ENCODE assay signal across 22 cellular contexts in the genomic region with DNA sequence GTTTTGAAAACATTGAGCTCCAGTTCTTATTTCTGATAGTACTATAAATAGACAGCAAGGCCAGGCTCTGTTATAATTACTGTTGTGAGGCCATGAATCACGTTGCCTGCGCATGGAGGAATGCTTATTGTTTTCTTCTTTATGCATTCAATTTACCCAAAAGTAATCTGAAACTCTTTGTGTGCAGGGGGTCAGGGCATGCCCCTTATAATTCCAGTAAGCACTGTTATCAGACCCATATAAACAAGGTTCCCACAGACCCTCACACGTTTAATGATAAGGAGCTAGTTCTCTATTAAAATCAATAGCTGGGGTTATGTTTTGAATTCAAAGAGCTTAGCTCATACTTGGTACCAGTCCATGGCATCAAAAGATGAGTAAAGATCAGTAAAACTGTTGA.
"Had no signal": no experiment of that assay in that cellular context is flagged by ENCODE, and none has a peak within 500 bp of the region (broad histone marks: within the 10 kb centered on the region; RNA-seq: fewer than 3 reads in every experiment).

No MANE protein-coding gene starts in this region.

- DNase-seq: activated CD4-positive, alpha-beta memory T cell treated with anti-CD3 and anti-CD28 coated beads, Interleukin-2, amount 10 ng/mL, durations not matched to agents 7 days and 5 days; activated CD4-positive, alpha-beta T cell treated with anti-CD3 and anti-CD28 coated beads for 36 hours; activated CD4-positive, alpha-beta T cell treated with anti-CD3 and anti-CD28 coated beads, Interleukin-2, amount 50 U/mL, for 1 hour; activated gamma-delta T cell; activated naive CD4-positive, alpha-beta T cell treated with anti-CD3 and anti-CD28 coated beads for 36 hours; activated T-cell treated with anti-CD3 and anti-CD28 coated beads for 4 hours; activated T-cell treated with anti-CD3 and anti-CD28 coated beads, Interleukin-2, amount 50 U/mL, for 48 hours; MM.1S; NCI-H1105 treated with DMSO at 0.1 percent for 48 hours; NCI-H1436 treated with DMSO at 0.1 percent for 48 hours; NCI-H187; NCI-H2081; NCI-H510A treated with DMSO at 0.1 percent for 48 hours; NCI-H69; Peyer's patch; Right ventricle myocardium superior; SJCRH30; SK-N-SH; T-helper 1 cell; WERI-Rb-1 had no signal

- H3K9me3 ChIP-seq: SJCRH30, SK-N-SH had no signal

- H3K36me3 ChIP-seq: Peyer's patch, SJCRH30, WERI-Rb-1 had no signal

- H3K4me3 ChIP-seq: Peyer's patch, SJCRH30 had no signal

- H3K27ac ChIP-seq: KMS-11, Peyer's patch, RWPE1, SJCRH30, WERI-Rb-1 had no signal

- H3K9ac ChIP-seq: KMS-11, SK-N-SH had no signal

- H3K27me3 ChIP-seq: Peyer's patch, SJCRH30 had no signal

- H3K4me1 ChIP-seq: Peyer's patch, SJCRH30 had no signal

- H3K4me2 ChIP-seq: KMS-11, SK-N-SH had no signal
